Comparison of ENCODE assay signal across 1 cellular context in the genomic region with DNA sequence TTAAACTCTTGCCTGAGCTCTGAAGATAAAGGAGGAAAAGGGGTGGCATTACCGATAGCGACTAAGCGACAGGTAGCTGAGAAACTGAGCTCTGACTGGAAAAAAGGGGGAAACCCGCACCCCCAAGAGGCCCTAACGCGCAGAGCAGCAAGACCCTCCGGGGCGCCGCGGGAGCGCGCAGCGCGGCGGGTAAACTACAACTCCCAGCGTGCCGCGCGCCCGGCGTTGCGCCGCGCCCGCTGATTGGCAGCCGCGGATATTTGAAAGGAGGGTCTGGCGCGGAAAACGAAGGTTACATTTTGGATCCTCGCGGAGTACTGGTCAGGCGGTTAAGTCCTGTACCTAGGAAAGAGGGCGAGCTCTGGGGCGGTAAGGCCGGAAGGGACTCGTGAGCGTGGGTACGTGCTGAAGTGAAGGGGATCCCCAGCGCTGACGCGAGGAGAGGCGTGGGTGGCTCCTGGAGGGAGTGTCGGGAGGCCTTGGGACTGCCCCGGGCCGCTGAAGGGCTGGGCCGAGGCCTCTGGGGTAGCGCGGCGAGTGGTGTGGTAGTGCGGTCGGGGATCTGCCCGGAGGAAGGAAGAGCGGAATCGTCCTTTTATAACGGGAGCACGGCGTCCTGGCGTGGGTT.
TF ChIP-seq lines count a peak whose summit lies in the region.

A gene (plus strand): TSS at position 291 of the 628 bp plus-strand sequence. CDS start 468 bp downstream, outside the sequence.

TF ChIP-seq in K562, 482 proteins besides CTCF, POLR2A, EP300 and RAD21 (continued from another document and continues in another):
- TF ChIP-seq, protein P1, sequence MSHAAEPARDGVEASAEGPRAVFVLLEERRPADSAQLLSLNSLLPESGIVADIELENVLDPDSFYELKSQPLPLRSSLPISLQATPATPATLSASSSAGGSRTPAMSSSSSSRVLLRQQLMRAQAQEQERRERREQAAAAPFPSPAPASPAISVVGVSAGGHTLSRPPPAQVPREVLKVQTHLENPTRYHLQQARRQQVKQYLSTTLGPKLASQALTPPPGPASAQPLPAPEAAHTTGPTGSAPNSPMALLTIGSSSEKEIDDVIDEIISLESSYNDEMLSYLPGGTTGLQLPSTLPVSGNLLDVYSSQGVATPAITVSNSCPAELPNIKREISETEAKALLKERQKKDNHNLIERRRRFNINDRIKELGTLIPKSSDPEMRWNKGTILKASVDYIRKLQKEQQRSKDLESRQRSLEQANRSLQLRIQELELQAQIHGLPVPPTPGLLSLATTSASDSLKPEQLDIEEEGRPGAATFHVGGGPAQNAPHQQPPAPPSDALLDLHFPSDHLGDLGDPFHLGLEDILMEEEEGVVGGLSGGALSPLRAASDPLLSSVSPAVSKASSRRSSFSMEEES (CRISPR knock-in tag; IDR thresholded peaks at IDR 0.05) = no peak
- TF ChIP-seq PURB (CRISPR knock-in tag; IDR thresholded peaks at IDR 0.05; ENCODE audit: low read depth) (no peak), ZC3H4 (CRISPR knock-in tag; IDR thresholded peaks at IDR 0.05; ENCODE audit: borderline replicate concordance) (no peak), SMARCC2 (IDR thresholded peaks at IDR 0.05; ENCODE audit: low read depth) (no peak; the same call in 1 of the 2 replicates), NONO (IDR thresholded peaks at IDR 0.05; ENCODE audit: low read depth in 2 of 2, low read length in 1 of 2) (no peak), PPARD (CRISPR knock-in tag; IDR thresholded peaks at IDR 0.05) (no peak), SIRT6 (IDR thresholded peaks at IDR 0.05; ENCODE audit: low read depth, low read length) (no peak), CHD1 (IDR thresholded peaks at IDR 0.05; ENCODE audit: low read length) (no peak), MCM3 (IDR thresholded peaks at IDR 0.05) (no peak), CBX2 (IDR thresholded peaks at IDR 0.05; ENCODE audit: insufficient read depth, low read length, poor library complexity, severe bottlenecking) (no peak), MAZ (CRISPR knock-in tag; conservative IDR thresholded peaks at IDR 0.05 in 1 of 2, IDR thresholded peaks at IDR 0.05 in 1 of 2) (peak; percentile 54 to 75; a peak in 3 of 4 replicates), SIN3B (IDR thresholded peaks at IDR 0.05; ENCODE audit: low read depth) (no peak), ILF3 (IDR thresholded peaks at IDR 0.05; ENCODE audit: borderline replicate concordance) (no peak), HNRNPK (IDR thresholded peaks at IDR 0.05; ENCODE audit: low read depth, low read length, poor library complexity, severe bottlenecking) (no peak), MCM5 (IDR thresholded peaks at IDR 0.05; ENCODE audit: low read depth) (no peak), ESRRB (CRISPR knock-in tag; IDR thresholded peaks at IDR 0.05; ENCODE audit: borderline replicate concordance) (no peak), CBFB (CRISPR knock-in tag; IDR thresholded peaks at IDR 0.05) (0 out of 2 replicates have a peak, but pooled peaks have one; percentile 14), KDM1A (IDR thresholded peaks at IDR 0.05) (no peak), SMARCE1 (IDR thresholded peaks at IDR 0.05) (no peak), PRMT5 (CRISPR knock-in tag; IDR thresholded peaks at IDR 0.05) (no peak)
- TF ChIP-seq, protein P2, sequence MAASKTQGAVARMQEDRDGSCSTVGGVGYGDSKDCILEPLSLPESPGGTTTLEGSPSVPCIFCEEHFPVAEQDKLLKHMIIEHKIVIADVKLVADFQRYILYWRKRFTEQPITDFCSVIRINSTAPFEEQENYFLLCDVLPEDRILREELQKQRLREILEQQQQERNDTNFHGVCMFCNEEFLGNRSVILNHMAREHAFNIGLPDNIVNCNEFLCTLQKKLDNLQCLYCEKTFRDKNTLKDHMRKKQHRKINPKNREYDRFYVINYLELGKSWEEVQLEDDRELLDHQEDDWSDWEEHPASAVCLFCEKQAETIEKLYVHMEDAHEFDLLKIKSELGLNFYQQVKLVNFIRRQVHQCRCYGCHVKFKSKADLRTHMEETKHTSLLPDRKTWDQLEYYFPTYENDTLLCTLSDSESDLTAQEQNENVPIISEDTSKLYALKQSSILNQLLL (CRISPR knock-in tag; IDR thresholded peaks at IDR 0.05; ENCODE audit: borderline replicate concordance) = no peak
- TF ChIP-seq, protein P3, sequence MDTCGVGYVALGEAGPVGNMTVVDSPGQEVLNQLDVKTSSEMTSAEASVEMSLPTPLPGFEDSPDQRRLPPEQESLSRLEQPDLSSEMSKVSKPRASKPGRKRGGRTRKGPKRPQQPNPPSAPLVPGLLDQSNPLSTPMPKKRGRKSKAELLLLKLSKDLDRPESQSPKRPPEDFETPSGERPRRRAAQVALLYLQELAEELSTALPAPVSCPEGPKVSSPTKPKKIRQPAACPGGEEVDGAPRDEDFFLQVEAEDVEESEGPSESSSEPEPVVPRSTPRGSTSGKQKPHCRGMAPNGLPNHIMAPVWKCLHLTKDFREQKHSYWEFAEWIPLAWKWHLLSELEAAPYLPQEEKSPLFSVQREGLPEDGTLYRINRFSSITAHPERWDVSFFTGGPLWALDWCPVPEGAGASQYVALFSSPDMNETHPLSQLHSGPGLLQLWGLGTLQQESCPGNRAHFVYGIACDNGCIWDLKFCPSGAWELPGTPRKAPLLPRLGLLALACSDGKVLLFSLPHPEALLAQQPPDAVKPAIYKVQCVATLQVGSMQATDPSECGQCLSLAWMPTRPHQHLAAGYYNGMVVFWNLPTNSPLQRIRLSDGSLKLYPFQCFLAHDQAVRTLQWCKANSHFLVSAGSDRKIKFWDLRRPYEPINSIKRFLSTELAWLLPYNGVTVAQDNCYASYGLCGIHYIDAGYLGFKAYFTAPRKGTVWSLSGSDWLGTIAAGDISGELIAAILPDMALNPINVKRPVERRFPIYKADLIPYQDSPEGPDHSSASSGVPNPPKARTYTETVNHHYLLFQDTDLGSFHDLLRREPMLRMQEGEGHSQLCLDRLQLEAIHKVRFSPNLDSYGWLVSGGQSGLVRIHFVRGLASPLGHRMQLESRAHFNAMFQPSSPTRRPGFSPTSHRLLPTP (IDR thresholded peaks at IDR 0.05; ENCODE audit: borderline replicate concordance, extremely low read depth, insufficient read length) = no peak
- TF ChIP-seq, protein P4, sequence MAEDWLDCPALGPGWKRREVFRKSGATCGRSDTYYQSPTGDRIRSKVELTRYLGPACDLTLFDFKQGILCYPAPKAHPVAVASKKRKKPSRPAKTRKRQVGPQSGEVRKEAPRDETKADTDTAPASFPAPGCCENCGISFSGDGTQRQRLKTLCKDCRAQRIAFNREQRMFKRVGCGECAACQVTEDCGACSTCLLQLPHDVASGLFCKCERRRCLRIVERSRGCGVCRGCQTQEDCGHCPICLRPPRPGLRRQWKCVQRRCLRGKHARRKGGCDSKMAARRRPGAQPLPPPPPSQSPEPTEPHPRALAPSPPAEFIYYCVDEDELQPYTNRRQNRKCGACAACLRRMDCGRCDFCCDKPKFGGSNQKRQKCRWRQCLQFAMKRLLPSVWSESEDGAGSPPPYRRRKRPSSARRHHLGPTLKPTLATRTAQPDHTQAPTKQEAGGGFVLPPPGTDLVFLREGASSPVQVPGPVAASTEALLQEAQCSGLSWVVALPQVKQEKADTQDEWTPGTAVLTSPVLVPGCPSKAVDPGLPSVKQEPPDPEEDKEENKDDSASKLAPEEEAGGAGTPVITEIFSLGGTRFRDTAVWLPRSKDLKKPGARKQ (CRISPR knock-in tag; IDR thresholded peaks at IDR 0.05) = no peak
- TF ChIP-seq, protein P5, sequence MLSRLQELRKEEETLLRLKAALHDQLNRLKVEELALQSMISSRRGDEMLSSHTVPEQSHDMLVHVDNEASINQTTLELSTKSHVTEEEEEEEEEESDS (CRISPR knock-in tag; IDR thresholded peaks at IDR 0.05) = no peak
- TF ChIP-seq, protein P6, sequence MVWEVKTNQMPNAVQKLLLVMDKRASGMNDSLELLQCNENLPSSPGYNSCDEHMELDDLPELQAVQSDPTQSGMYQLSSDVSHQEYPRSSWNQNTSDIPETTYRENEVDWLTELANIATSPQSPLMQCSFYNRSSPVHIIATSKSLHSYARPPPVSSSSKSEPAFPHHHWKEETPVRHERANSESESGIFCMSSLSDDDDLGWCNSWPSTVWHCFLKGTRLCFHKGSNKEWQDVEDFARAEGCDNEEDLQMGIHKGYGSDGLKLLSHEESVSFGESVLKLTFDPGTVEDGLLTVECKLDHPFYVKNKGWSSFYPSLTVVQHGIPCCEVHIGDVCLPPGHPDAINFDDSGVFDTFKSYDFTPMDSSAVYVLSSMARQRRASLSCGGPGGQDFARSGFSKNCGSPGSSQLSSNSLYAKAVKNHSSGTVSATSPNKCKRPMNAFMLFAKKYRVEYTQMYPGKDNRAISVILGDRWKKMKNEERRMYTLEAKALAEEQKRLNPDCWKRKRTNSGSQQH (CRISPR knock-in tag; IDR thresholded peaks at IDR 0.05) = no peak
- TF ChIP-seq, protein P7, sequence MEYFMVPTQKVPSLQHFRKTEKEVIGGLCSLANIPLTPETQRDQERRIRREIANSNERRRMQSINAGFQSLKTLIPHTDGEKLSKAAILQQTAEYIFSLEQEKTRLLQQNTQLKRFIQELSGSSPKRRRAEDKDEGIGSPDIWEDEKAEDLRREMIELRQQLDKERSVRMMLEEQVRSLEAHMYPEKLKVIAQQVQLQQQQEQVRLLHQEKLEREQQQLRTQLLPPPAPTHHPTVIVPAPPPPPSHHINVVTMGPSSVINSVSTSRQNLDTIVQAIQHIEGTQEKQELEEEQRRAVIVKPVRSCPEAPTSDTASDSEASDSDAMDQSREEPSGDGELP (CRISPR knock-in tag; IDR thresholded peaks at IDR 0.05; ENCODE audit: borderline replicate concordance) = peak; percentile 76
- TF ChIP-seq, protein P8, sequence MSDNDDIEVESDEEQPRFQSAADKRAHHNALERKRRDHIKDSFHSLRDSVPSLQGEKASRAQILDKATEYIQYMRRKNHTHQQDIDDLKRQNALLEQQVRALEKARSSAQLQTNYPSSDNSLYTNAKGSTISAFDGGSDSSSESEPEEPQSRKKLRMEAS (CRISPR knock-in tag; IDR thresholded peaks at IDR 0.05) = peak; percentile 78
- TF ChIP-seq, protein P9, sequence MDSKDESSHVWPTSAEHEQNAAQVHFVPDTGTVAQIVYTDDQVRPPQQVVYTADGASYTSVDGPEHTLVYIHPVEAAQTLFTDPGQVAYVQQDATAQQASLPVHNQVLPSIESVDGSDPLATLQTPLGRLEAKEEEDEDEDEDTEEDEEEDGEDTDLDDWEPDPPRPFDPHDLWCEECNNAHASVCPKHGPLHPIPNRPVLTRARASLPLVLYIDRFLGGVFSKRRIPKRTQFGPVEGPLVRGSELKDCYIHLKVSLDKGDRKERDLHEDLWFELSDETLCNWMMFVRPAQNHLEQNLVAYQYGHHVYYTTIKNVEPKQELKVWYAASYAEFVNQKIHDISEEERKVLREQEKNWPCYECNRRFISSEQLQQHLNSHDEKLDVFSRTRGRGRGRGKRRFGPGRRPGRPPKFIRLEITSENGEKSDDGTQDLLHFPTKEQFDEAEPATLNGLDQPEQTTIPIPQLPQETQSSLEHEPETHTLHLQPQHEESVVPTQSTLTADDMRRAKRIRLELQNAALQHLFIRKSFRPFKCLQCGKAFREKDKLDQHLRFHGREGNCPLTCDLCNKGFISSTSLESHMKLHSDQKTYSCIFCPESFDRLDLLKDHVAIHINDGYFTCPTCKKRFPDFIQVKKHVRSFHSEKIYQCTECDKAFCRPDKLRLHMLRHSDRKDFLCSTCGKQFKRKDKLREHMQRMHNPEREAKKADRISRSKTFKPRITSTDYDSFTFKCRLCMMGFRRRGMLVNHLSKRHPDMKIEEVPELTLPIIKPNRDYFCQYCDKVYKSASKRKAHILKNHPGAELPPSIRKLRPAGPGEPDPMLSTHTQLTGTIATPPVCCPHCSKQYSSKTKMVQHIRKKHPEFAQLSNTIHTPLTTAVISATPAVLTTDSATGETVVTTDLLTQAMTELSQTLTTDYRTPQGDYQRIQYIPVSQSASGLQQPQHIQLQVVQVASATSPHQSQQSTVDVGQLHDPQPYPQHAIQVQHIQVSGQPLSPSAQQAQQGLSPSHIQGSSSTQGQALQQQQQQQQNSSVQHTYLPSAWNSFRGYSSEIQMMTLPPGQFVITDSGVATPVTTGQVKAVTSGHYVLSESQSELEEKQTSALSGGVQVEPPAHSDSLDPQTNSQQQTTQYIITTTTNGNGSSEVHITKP (IDR thresholded peaks at IDR 0.05; ENCODE audit: partially characterized antibody) = peak; percentile 38
- TF ChIP-seq, protein P10, sequence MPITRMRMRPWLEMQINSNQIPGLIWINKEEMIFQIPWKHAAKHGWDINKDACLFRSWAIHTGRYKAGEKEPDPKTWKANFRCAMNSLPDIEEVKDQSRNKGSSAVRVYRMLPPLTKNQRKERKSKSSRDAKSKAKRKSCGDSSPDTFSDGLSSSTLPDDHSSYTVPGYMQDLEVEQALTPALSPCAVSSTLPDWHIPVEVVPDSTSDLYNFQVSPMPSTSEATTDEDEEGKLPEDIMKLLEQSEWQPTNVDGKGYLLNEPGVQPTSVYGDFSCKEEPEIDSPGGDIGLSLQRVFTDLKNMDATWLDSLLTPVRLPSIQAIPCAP (CRISPR knock-in tag; IDR thresholded peaks at IDR 0.05; ENCODE audit: borderline replicate concordance) = no peak
- TF ChIP-seq, protein P11, sequence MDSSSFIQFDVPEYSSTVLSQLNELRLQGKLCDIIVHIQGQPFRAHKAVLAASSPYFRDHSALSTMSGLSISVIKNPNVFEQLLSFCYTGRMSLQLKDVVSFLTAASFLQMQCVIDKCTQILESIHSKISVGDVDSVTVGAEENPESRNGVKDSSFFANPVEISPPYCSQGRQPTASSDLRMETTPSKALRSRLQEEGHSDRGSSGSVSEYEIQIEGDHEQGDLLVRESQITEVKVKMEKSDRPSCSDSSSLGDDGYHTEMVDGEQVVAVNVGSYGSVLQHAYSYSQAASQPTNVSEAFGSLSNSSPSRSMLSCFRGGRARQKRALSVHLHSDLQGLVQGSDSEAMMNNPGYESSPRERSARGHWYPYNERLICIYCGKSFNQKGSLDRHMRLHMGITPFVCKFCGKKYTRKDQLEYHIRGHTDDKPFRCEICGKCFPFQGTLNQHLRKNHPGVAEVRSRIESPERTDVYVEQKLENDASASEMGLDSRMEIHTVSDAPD (CRISPR knock-in tag; IDR thresholded peaks at IDR 0.05) = no peak
- TF ChIP-seq, protein P12, sequence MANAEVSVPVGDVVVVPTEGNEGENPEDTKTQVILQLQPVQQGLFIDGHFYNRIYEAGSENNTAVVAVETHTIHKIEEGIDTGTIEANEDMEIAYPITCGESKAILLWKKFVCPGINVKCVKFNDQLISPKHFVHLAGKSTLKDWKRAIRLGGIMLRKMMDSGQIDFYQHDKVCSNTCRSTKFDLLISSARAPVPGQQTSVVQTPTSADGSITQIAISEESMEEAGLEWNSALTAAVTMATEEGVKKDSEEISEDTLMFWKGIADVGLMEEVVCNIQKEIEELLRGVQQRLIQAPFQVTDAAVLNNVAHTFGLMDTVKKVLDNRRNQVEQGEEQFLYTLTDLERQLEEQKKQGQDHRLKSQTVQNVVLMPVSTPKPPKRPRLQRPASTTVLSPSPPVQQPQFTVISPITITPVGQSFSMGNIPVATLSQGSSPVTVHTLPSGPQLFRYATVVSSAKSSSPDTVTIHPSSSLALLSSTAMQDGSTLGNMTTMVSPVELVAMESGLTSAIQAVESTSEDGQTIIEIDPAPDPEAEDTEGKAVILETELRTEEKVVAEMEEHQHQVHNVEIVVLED (CRISPR knock-in tag; IDR thresholded peaks at IDR 0.05) = peak; percentile 94
- TF ChIP-seq, protein P13, sequence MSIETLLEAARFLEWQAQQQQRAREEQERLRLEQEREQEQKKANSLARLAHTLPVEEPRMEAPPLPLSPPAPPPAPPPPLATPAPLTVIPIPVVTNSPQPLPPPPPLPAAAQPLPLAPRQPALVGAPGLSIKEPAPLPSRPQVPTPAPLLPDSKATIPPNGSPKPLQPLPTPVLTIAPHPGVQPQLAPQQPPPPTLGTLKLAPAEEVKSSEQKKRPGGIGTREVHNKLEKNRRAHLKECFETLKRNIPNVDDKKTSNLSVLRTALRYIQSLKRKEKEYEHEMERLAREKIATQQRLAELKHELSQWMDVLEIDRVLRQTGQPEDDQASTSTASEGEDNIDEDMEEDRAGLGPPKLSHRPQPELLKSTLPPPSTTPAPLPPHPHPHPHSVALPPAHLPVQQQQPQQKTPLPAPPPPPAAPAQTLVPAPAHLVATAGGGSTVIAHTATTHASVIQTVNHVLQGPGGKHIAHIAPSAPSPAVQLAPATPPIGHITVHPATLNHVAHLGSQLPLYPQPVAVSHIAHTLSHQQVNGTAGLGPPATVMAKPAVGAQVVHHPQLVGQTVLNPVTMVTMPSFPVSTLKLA (conservative IDR thresholded peaks at IDR 0.05) = peak; percentile 90 to 96
